ENCODE assay signal across 15 cellular contexts in genomic region chr2:165909466-165909865, GRCh38. TPM values are rescaled to one million over a fixed set of nuclear protein-coding genes. Genes with fewer than 3 reads are reported as not detected.
DNase-seq lines count a peak whose midpoint lies in the region; ATAC-seq and TF ChIP-seq lines count a peak whose summit lies in the region.
"Had no signal": no experiment of that assay in that cellular context is flagged by ENCODE, and none has a peak within 500 bp of the region (broad histone marks: within the 10 kb centered on the region; RNA-seq: fewer than 3 reads in every experiment).

No MANE protein-coding gene starts in this region.

- TF ChIP-seq POLR2A in breast epithelium (IDR thresholded peaks at IDR 0.05): no peak

- intact Hi-C loops in MCF 10A (cut with micrococcal nuclease): no loop called here
- intact Hi-C loops in breast epithelium (cut with DNase I; ENCODE audit: low total_unique reads): no loop called here

- H3K9me3 Mint-ChIP-seq in MCF 10A (ENCODE audit: unreplicated experiment): no peaks in the 10 kb centered on the region
- no peaks in the 10 kb centered on the region for H3K9me3 Mint-ChIP-seq in central memory CD8-positive, alpha-beta T cell
- H3K9me3 Mint-ChIP-seq in osteocyte (ENCODE audit: unreplicated experiment): no peaks in the 10 kb centered on the region

- no peak for DNase-seq in MCF 10A (ENCODE audit: unreplicated experiment)
- no peak for DNase-seq in breast epithelium (ENCODE audit: low spot score in 2 of 2)
- DNase-seq in central memory CD8-positive, alpha-beta T cell (ENCODE audit: low spot score in 2 of 2): no peak
- peak; percentile 10 for DNase-seq in fibroblast of pulmonary artery (ENCODE audit: low read depth)
- DNase-seq in pulmonary artery endothelial cell (ENCODE audit: low read depth, low spot score): peak; percentile 27
- DNase-seq in middle frontal gyrus (ENCODE audit: extremely low spot score, low spot score): no peak
- DNase-seq in osteocyte (ENCODE audit: extremely low spot score, unreplicated experiment): no peak
- DNase-seq in NCI-H1694 treated with DMSO at 0.1 percent for 48 hours (lab: John Stamatoyannopoulos, UW): no peak
- DNase-seq: CD8-positive, alpha-beta memory T cell; DMS53; GM23248 had no signal

- H3K4me1 Mint-ChIP-seq in MCF 10A (ENCODE audit: insufficient read depth, unreplicated experiment) (peaks cover 10% of the 10 kb centered on the region), osteocyte (ENCODE audit: unreplicated experiment) (peaks cover 7% of the 10 kb centered on the region)
- no peaks in the 10 kb centered on the region for H3K4me1 Mint-ChIP-seq in central memory CD8-positive, alpha-beta T cell

- H3K27ac ChIP-seq in breast epithelium: no peak overlapping the region
- H3K27ac ChIP-seq: 22Rv1, BLaER1, GM23248 had no signal

- ATAC-seq in central memory CD8-positive, alpha-beta T cell (replicated peaks; ENCODE audit: extremely low read depth, poor library complexity, severe bottlenecking): no peak
- ATAC-seq: GM12878, HepG2 had no signal

- H3K27me3 ChIP-seq in breast epithelium: no peaks in the 10 kb centered on the region
- H3K27me3 ChIP-seq: BLaER1 had no signal

- peak overlapping the region; percentile 64 for H3K27ac Mint-ChIP-seq in MCF 10A (ENCODE audit: low read depth, unreplicated experiment)
- peak overlapping the region; percentile 41 for H3K27ac Mint-ChIP-seq in central memory CD8-positive, alpha-beta T cell (ENCODE audit: low read depth)
- no peak overlapping the region for H3K27ac Mint-ChIP-seq in osteocyte (ENCODE audit: unreplicated experiment)

- CTCF ChIA-PET in MCF 10A (lab: Yijun Ruan, JAX): no interaction called here

- no peaks in the 10 kb centered on the region for H3K9me3 ChIP-seq in breast epithelium
- H3K9me3 ChIP-seq: BLaER1 had no signal

- H3K36me3 Mint-ChIP-seq in MCF 10A (ENCODE audit: insufficient read depth, unreplicated experiment): peaks cover 20% of the 10 kb centered on the region
- peaks cover 28% of the 10 kb centered on the region for H3K36me3 Mint-ChIP-seq in central memory CD8-positive, alpha-beta T cell (ENCODE audit: insufficient read depth)
- H3K36me3 Mint-ChIP-seq in osteocyte (ENCODE audit: unreplicated experiment): peaks cover 35% of the 10 kb centered on the region

- H3K4me3 ChIP-seq in breast epithelium (no peak overlapping the region), fibroblast of pulmonary artery (replicated peaks; ENCODE audit: low read depth, low read length) (no peak overlapping the region)
- H3K4me3 ChIP-seq: BLaER1, GM12878, GM23248 had no signal

- no peaks in the 10 kb centered on the region for H3K4me1 ChIP-seq in breast epithelium
- H3K4me1 ChIP-seq: BLaER1 had no signal

- no TSS peak for BruUV-seq in MCF 10A (replicated peaks; lab: Mats Ljungman, UMichigan)

- peaks cover 10% of the 10 kb centered on the region for H3K36me3 ChIP-seq in breast epithelium

- H3K4me3 Mint-ChIP-seq in MCF 10A (ENCODE audit: unreplicated experiment) (no peak overlapping the region), osteocyte (ENCODE audit: unreplicated experiment) (no peak overlapping the region)
- no peak overlapping the region for H3K4me3 Mint-ChIP-seq in central memory CD8-positive, alpha-beta T cell
- H3K4me3 Mint-ChIP-seq: CD8-positive, alpha-beta memory T cell had no signal

- H3K27me3 Mint-ChIP-seq in MCF 10A (ENCODE audit: insufficient read depth, unreplicated experiment) (no peaks in the 10 kb centered on the region), osteocyte (ENCODE audit: unreplicated experiment) (no peaks in the 10 kb centered on the region)
- no peaks in the 10 kb centered on the region for H3K27me3 Mint-ChIP-seq in central memory CD8-positive, alpha-beta T cell
- H3K27me3 Mint-ChIP-seq: CD8-positive, alpha-beta memory T cell had no signal

- TF ChIP-seq CTCF in MCF 10A (IDR thresholded peaks at IDR 0.05; ENCODE audit: unreplicated experiment) (no peak), breast epithelium (IDR thresholded peaks at IDR 0.05) (no peak), fibroblast of pulmonary artery (IDR thresholded peaks at IDR 0.05; ENCODE audit: low read length, missing control alignments) (no peak), osteocyte (IDR thresholded peaks at IDR 0.05) (no peak)

- POLR2A ChIA-PET in MCF 10A (lab: Yijun Ruan, JAX): interaction anchor here (0.7 kb wide), 1 partner anchor 11 kb away, joined by 3 read pairs; no protein-coding TSS in a partner anchor

RNA-seq across cellular contexts. Expression of gene TTC21B, which starts 44.1 kb away (rescaled TPM):
- 9.8 and 10.9 TPM in 2 replicates for total RNA-seq in MCF 10A (2022)
- 10 to 100 TPM; 28.6 to 54.3 (median 49.8) TPM for total RNA-seq in breast epithelium
- 18.2 and 24.2 TPM in 2 replicates for total RNA-seq in pulmonary artery endothelial cell
- 22.2 and 25.1 TPM in 2 replicates for total RNA-seq in osteocyte

Comparison
In these comparisons a context has a peak if more than half of its experiments do, and no peak if none do; other contexts are left out.
1. DNase-seq: peak in fibroblast of pulmonary artery (single experiment) and pulmonary artery endothelial cell (single experiment); none in MCF 10A (single experiment), breast epithelium (0 of 2), central memory CD8-positive, alpha-beta T cell (0 of 2), middle frontal gyrus (single experiment), osteocyte (single experiment) and NCI-H1694 treated with DMSO at 0.1 percent for 48 hours (single experiment).